In the genomic region with DNA sequence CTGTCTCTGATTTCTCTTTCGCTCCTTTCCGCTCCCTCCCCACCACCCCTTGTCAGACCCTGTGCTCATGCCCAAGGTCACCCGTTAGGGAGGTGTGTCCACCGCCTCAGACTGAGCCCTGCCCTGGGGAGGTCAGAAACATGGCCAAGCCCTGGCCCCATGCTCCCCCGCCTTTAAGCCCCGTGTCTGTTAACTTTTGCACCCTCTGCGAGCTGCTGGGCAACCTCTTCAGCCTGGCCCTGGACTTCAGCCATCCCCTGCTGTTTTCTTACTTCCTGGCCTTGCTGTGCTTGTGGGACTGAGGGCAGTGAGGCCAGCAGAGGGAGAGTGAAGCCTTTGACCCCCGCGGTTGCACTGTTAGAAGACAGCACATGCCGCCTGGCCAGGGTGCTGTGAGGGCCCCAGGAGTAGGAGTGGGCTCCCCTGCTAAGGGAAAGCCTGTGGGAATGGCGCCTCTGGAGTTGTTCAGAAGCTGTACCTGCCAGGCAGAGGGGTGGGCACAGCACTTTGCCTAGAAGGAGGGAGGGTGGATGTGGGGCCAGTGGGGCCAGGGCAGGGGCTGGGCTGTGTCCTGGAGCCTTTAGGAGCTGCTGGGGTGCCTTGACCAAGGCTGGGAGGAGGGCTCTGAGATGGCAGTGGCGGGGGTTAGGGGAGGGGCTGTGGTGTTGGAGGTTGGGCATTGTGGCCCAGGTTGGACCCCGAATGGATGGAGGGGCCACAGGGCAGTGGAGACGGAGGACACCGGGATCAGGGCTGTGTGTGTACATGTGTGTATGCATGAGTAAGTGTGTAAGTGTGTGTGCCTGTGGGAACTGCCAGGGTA, we compare ENCODE assay signal across 1 cellular context.
TF ChIP-seq lines count a peak whose summit lies in the region.

No MANE protein-coding gene starts in this region.

TF ChIP-seq in HepG2, 621 proteins besides CTCF, POLR2A, EP300 and RAD21 (continued from another document and continues in another):
- TF ChIP-seq, protein P1, sequence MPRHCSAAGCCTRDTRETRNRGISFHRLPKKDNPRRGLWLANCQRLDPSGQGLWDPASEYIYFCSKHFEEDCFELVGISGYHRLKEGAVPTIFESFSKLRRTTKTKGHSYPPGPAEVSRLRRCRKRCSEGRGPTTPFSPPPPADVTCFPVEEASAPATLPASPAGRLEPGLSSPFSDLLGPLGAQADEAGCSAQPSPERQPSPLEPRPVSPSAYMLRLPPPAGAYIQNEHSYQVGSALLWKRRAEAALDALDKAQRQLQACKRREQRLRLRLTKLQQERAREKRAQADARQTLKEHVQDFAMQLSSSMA (CRISPR knock-in tag; IDR thresholded peaks at IDR 0.05) = peak; percentile 53
- TF ChIP-seq IKZF1 (IDR thresholded peaks at IDR 0.05) = no peak
- no peak for TF ChIP-seq ZNF136 (CRISPR knock-in tag; IDR thresholded peaks at IDR 0.05; ENCODE audit: low read depth)
- TF ChIP-seq ZNF607 (CRISPR knock-in tag; IDR thresholded peaks at IDR 0.05; ENCODE audit: borderline replicate concordance) = 0 out of 2 replicates have a peak, but pooled peaks have one; percentile 63
- TF ChIP-seq KDM3A (CRISPR knock-in tag; IDR thresholded peaks at IDR 0.05; ENCODE audit: low read depth) = peak; percentile 67
- no peak for TF ChIP-seq CAMTA2 (CRISPR knock-in tag; IDR thresholded peaks at IDR 0.05; ENCODE audit: borderline replicate concordance)
- peak; percentile 38; the same call in 1 of the 2 replicates for TF ChIP-seq ZBTB14 (CRISPR knock-in tag; IDR thresholded peaks at IDR 0.05)
- no peak for TF ChIP-seq NFATC3 (CRISPR knock-in tag; IDR thresholded peaks at IDR 0.05)
- peak; percentile 41; the same call in 1 of the 2 replicates for TF ChIP-seq ZSCAN21 (CRISPR knock-in tag; IDR thresholded peaks at IDR 0.05; ENCODE audit: borderline replicate concordance)
- 0 out of 2 replicates have a peak, but pooled peaks have one; percentile 26 for TF ChIP-seq ZKSCAN1 (IDR thresholded peaks at IDR 0.05; ENCODE audit: low read length)
- no peak for TF ChIP-seq ZMAT5 (CRISPR knock-in tag; IDR thresholded peaks at IDR 0.05; ENCODE audit: borderline replicate concordance, low read depth)
- TF ChIP-seq ZNF274 (CRISPR knock-in tag; IDR thresholded peaks at IDR 0.05) = peak; percentile 66; the same call in 1 of the 2 replicates
- TF ChIP-seq SP2 (CRISPR knock-in tag; IDR thresholded peaks at IDR 0.05) = no peak
- no peak for TF ChIP-seq ZFP1 (CRISPR knock-in tag; IDR thresholded peaks at IDR 0.05)
- peak; percentile 89; the same call in 1 of the 2 replicates for TF ChIP-seq REPIN1 (CRISPR knock-in tag; IDR thresholded peaks at IDR 0.05; ENCODE audit: borderline replicate concordance, low read depth)
- peak; percentile 31; the same call in 1 of the 2 replicates for TF ChIP-seq TBX3 (IDR thresholded peaks at IDR 0.05; ENCODE audit: borderline replicate concordance)
- TF ChIP-seq NFKBIZ (CRISPR knock-in tag; IDR thresholded peaks at IDR 0.05) = 0 out of 2 replicates have a peak, but pooled peaks have one; percentile 31
- peak; percentile 98 for TF ChIP-seq HDAC1 (CRISPR knock-in tag; IDR thresholded peaks at IDR 0.05)
- peak; percentile 72; the same call in 1 of the 2 replicates for TF ChIP-seq KDM2A (CRISPR knock-in tag; IDR thresholded peaks at IDR 0.05; ENCODE audit: borderline replicate concordance, low read depth)
- TF ChIP-seq, protein P2, sequence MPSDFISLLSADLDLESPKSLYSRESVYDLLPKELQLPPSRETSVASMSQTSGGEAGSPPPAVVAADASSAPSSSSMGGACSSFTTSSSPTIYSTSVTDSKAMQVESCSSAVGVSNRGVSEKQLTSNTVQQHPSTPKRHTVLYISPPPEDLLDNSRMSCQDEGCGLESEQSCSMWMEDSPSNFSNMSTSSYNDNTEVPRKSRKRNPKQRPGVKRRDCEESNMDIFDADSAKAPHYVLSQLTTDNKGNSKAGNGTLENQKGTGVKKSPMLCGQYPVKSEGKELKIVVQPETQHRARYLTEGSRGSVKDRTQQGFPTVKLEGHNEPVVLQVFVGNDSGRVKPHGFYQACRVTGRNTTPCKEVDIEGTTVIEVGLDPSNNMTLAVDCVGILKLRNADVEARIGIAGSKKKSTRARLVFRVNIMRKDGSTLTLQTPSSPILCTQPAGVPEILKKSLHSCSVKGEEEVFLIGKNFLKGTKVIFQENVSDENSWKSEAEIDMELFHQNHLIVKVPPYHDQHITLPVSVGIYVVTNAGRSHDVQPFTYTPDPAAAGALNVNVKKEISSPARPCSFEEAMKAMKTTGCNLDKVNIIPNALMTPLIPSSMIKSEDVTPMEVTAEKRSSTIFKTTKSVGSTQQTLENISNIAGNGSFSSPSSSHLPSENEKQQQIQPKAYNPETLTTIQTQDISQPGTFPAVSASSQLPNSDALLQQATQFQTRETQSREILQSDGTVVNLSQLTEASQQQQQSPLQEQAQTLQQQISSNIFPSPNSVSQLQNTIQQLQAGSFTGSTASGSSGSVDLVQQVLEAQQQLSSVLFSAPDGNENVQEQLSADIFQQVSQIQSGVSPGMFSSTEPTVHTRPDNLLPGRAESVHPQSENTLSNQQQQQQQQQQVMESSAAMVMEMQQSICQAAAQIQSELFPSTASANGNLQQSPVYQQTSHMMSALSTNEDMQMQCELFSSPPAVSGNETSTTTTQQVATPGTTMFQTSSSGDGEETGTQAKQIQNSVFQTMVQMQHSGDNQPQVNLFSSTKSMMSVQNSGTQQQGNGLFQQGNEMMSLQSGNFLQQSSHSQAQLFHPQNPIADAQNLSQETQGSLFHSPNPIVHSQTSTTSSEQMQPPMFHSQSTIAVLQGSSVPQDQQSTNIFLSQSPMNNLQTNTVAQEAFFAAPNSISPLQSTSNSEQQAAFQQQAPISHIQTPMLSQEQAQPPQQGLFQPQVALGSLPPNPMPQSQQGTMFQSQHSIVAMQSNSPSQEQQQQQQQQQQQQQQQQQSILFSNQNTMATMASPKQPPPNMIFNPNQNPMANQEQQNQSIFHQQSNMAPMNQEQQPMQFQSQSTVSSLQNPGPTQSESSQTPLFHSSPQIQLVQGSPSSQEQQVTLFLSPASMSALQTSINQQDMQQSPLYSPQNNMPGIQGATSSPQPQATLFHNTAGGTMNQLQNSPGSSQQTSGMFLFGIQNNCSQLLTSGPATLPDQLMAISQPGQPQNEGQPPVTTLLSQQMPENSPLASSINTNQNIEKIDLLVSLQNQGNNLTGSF (CRISPR knock-in tag; IDR thresholded peaks at IDR 0.05) = 0 out of 2 replicates have a peak, but pooled peaks have one; percentile 49
- peak; percentile 84; the same call in 1 of the 2 replicates for TF ChIP-seq HIVEP1 (CRISPR knock-in tag; IDR thresholded peaks at IDR 0.05)
- peak; percentile 81 for TF ChIP-seq ZNF644 (CRISPR knock-in tag; IDR thresholded peaks at IDR 0.05; ENCODE audit: low read depth)
- no peak for TF ChIP-seq ZNF724P (CRISPR knock-in tag; IDR thresholded peaks at IDR 0.05; ENCODE audit: borderline replicate concordance)
- TF ChIP-seq TBX2 (CRISPR knock-in tag; IDR thresholded peaks at IDR 0.05; ENCODE audit: borderline replicate concordance) = peak; percentile 96
- no peak for TF ChIP-seq SUZ12 (IDR thresholded peaks at IDR 0.05; ENCODE audit: low read depth, low read length)
- no peak for TF ChIP-seq CENPX (CRISPR knock-in tag; IDR thresholded peaks at IDR 0.05)
- TF ChIP-seq ZBTB46 (CRISPR knock-in tag; IDR thresholded peaks at IDR 0.05; ENCODE audit: borderline replicate concordance) = no peak
- TF ChIP-seq, protein P3, sequence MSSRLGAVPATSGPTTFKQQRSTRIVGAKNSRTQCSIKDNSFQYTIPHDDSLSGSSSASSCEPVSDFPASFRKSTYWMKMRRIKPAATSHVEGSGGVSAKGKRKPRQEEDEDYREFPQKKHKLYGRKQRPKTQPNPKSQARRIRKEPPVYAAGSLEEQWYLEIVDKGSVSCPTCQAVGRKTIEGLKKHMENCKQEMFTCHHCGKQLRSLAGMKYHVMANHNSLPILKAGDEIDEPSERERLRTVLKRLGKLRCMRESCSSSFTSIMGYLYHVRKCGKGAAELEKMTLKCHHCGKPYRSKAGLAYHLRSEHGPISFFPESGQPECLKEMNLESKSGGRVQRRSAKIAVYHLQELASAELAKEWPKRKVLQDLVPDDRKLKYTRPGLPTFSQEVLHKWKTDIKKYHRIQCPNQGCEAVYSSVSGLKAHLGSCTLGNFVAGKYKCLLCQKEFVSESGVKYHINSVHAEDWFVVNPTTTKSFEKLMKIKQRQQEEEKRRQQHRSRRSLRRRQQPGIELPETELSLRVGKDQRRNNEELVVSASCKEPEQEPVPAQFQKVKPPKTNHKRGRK (CRISPR knock-in tag; IDR thresholded peaks at IDR 0.05) = 0 out of 2 replicates have a peak, but pooled peaks have one; percentile 32
- no peak for TF ChIP-seq NPAS2 (CRISPR knock-in tag; IDR thresholded peaks at IDR 0.05; ENCODE audit: borderline replicate concordance)
- TF ChIP-seq SOX6 (IDR thresholded peaks at IDR 0.05) = no peak
- TF ChIP-seq SOX6 (CRISPR knock-in tag; IDR thresholded peaks at IDR 0.05) = peak; percentile 87
- TF ChIP-seq KLF11 (CRISPR knock-in tag; IDR thresholded peaks at IDR 0.05) = no peak; the same call in 1 of the 2 replicates
- no peak for TF ChIP-seq ZNF780A (CRISPR knock-in tag; IDR thresholded peaks at IDR 0.05)
- TF ChIP-seq, protein P4, sequence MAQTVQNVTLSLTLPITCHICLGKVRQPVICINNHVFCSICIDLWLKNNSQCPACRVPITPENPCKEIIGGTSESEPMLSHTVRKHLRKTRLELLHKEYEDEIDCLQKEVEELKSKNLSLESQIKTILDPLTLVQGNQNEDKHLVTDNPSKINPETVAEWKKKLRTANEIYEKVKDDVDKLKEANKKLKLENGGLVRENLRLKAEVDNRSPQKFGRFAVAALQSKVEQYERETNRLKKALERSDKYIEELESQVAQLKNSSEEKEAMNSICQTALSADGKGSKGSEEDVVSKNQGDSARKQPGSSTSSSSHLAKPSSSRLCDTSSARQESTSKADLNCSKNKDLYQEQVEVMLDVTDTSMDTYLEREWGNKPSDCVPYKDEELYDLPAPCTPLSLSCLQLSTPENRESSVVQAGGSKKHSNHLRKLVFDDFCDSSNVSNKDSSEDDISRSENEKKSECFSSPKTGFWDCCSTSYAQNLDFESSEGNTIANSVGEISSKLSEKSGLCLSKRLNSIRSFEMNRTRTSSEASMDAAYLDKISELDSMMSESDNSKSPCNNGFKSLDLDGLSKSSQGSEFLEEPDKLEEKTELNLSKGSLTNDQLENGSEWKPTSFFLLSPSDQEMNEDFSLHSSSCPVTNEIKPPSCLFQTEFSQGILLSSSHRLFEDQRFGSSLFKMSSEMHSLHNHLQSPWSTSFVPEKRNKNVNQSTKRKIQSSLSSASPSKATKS (CRISPR knock-in tag; IDR thresholded peaks at IDR 0.05) = no peak
- peak; percentile 90; the same call in 1 of the 2 replicates for TF ChIP-seq MIER3 (CRISPR knock-in tag; IDR thresholded peaks at IDR 0.05; ENCODE audit: borderline replicate concordance)
- TF ChIP-seq, protein P5, sequence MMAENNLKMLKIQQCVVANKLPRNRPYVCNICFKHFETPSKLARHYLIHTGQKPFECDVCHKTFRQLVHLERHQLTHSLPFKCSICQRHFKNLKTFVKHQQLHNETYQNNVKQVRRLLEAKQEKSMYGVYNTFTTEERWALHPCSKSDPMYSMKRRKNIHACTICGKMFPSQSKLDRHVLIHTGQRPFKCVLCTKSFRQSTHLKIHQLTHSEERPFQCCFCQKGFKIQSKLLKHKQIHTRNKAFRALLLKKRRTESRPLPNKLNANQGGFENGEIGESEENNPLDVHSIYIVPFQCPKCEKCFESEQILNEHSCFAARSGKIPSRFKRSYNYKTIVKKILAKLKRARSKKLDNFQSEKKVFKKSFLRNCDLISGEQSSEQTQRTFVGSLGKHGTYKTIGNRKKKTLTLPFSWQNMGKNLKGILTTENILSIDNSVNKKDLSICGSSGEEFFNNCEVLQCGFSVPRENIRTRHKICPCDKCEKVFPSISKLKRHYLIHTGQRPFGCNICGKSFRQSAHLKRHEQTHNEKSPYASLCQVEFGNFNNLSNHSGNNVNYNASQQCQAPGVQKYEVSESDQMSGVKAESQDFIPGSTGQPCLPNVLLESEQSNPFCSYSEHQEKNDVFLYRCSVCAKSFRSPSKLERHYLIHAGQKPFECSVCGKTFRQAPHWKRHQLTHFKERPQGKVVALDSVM (CRISPR knock-in tag; IDR thresholded peaks at IDR 0.05) = peak; percentile 52; the same call in 1 of the 2 replicates
- peak; percentile 31; the same call in 1 of the 2 replicates for TF ChIP-seq NFKB2 (CRISPR knock-in tag; IDR thresholded peaks at IDR 0.05; ENCODE audit: borderline replicate concordance)
- TF ChIP-seq, protein P6, sequence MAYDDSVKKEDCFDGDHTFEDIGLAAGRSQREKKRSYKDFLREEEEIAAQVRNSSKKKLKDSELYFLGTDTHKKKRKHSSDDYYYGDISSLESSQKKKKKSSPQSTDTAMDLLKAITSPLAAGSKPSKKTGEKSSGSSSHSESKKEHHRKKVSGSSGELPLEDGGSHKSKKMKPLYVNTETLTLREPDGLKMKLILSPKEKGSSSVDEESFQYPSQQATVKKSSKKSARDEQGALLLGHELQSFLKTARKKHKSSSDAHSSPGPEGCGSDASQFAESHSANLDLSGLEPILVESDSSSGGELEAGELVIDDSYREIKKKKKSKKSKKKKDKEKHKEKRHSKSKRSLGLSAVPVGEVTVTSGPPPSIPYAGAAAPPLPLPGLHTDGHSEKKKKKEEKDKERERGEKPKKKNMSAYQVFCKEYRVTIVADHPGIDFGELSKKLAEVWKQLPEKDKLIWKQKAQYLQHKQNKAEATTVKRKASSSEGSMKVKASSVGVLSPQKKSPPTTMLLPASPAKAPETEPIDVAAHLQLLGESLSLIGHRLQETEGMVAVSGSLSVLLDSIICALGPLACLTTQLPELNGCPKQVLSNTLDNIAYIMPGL (CRISPR knock-in tag; IDR thresholded peaks at IDR 0.05; ENCODE audit: borderline replicate concordance in 1 of 2, low read depth in 1 of 2) = peak; percentile 75 to 85; a peak in 3 of 4 replicates
- peak; percentile 63 for TF ChIP-seq SIN3A (IDR thresholded peaks at IDR 0.05; ENCODE audit: borderline replicate concordance, low read depth, low read length)
